ENCODE assay signal across 10 cellular contexts in the genomic region with DNA sequence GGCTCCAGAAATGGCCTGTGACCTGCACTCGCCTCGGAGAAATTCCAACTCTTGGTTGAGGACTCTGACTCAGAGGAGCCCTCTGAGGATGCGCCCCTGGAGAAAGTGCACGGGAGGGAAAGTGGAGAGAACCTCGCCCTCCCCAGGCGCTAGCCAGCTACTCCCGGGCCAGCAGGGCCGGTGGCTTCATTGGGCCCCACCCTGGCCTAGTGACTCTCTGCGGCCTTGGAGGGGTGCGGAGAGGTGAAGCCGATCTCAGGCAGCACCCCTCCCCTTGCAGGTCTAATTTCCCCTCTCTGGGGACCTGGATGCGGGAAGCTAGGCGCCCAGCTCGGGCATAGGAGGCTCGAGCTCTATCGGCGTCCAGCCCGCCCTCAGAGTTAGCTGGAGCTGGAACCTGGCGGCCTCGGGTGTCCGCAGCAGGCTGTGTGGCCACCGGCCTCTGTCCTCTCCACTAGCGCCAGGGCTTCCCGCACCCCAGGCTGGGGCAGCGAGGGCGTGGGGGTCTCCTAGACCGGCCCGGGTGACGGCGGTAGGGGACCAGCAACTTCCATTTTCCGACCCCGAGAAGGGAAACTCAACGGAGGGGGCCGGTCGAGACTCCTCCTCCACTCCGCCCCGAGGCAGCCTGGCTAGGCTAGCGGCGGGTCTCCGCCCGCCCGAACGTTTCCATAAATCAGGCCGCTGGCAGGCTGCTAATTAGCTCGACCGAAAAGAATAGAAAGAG. TPM values are rescaled to one million over a fixed set of nuclear protein-coding genes. Genes with fewer than 3 reads are reported as not detected.
DNase-seq lines count a peak whose midpoint lies in the region; ATAC-seq and TF ChIP-seq lines count a peak whose summit lies in the region.
"Had no signal": no experiment of that assay in that cellular context is flagged by ENCODE, and none has a peak within 500 bp of the region (broad histone marks: within the 10 kb centered on the region; RNA-seq: fewer than 3 reads in every experiment).

No MANE protein-coding gene starts in this region.

- no peaks in the 10 kb centered on the region for H3F3A ChIP-seq in smooth muscle cell (ENCODE audit: low read depth)

- peak overlapping the region; percentile 51 for H3K4me3 ChIP-seq in kidney epithelial cell (ENCODE audit: low read depth, low read length)
- H3K4me3 ChIP-seq in smooth muscle cell: peak overlapping the region; percentile 46
- H3K4me3 ChIP-seq in MG63: no peak overlapping the region
- H3K4me3 ChIP-seq in effector memory CD4-positive, alpha-beta T cell (ENCODE audit: insufficient read depth, low read depth, low read length, poor library complexity, severe bottlenecking): no peak overlapping the region

- H3K27me3 Mint-ChIP-seq in chondrocyte (ENCODE audit: low read depth): peaks cover 20% of the 10 kb centered on the region

- no peaks in the 10 kb centered on the region for H3K9me3 Mint-ChIP-seq in chondrocyte (ENCODE audit: low read depth)

- peak overlapping the region; percentile 85 for H3K4me2 ChIP-seq in smooth muscle cell

- peaks cover 50% of the 10 kb centered on the region for H3K4me1 Mint-ChIP-seq in chondrocyte (ENCODE audit: low read depth)

- peak overlapping the region; percentile 63 for H3K4me3 Mint-ChIP-seq in chondrocyte (ENCODE audit: unreplicated experiment)

- WGBS in smooth muscle cell (ENCODE audit: low lambda C conversion rate): 1% methylated on average over 43 of the region's 46 CpGs

- CTCF ChIA-PET in HEK293T (lab: Yijun Ruan, JAX): interaction anchor here (0.7 to 1.3 kb wide), 5 partner anchors 13 to 886 kb away, joined by 3 to 5 read pairs (median 3); no protein-coding TSS in a partner anchor

- H3K27me3 ChIP-seq in kidney epithelial cell (ENCODE audit: control insufficient read depth, insufficient read depth, low read length): no peaks in the 10 kb centered on the region
- peaks cover 96% of the 10 kb centered on the region for H3K27me3 ChIP-seq in smooth muscle cell (ENCODE audit: low read depth)
- H3K27me3 ChIP-seq in MG63: no peaks in the 10 kb centered on the region
- H3K27me3 ChIP-seq in effector memory CD4-positive, alpha-beta T cell (replicated peaks; ENCODE audit: control insufficient read depth, insufficient read depth, low read length, poor library complexity, severe bottlenecking): peaks cover 39% of the 10 kb centered on the region

- H3K9me3 ChIP-seq in smooth muscle cell (replicated peaks; ENCODE audit: low read depth) (no peaks in the 10 kb centered on the region), MG63 (no peaks in the 10 kb centered on the region)
- no peaks in the 10 kb centered on the region for H3K9me3 ChIP-seq in effector memory CD4-positive, alpha-beta T cell (ENCODE audit: control insufficient read depth, low read length)

- H3K79me2 ChIP-seq in smooth muscle cell (ENCODE audit: low read depth): no peaks in the 10 kb centered on the region

- H3K36me3 ChIP-seq in kidney epithelial cell (ENCODE audit: control insufficient read depth, insufficient read depth, low read length): no peaks in the 10 kb centered on the region
- no peaks in the 10 kb centered on the region for H3K36me3 ChIP-seq in smooth muscle cell (ENCODE audit: low read depth)
- no peaks in the 10 kb centered on the region for H3K36me3 ChIP-seq in MG63
- no peaks in the 10 kb centered on the region for H3K36me3 ChIP-seq in effector memory CD4-positive, alpha-beta T cell (ENCODE audit: control insufficient read depth, insufficient read depth, low read length)

- H3K4me1 ChIP-seq in smooth muscle cell (ENCODE audit: low read depth): peaks cover 70% of the 10 kb centered on the region
- H3K4me1 ChIP-seq in effector memory CD4-positive, alpha-beta T cell (ENCODE audit: control insufficient read depth, insufficient read depth, low read length, poor library complexity, severe bottlenecking): peaks cover 18% of the 10 kb centered on the region

- no peaks in the 10 kb centered on the region for H4K20me1 ChIP-seq in smooth muscle cell (ENCODE audit: low read depth)

- DNase-seq in HEK293T (ENCODE audit: extremely low spot score) (peak; percentile 72), chondrocyte (ENCODE audit: low spot score) (no peak), kidney epithelial cell (ENCODE audit: low read depth) (no peak), smooth muscle cell (lab: John Stamatoyannopoulos, UW; ENCODE audit: unreplicated experiment) (no peak), MG63 (no peak), DMS79 (lab: John Stamatoyannopoulos, UW) (no peak)
- no peak for DNase-seq in effector memory CD4-positive, alpha-beta T cell
- DNase-seq: caudate nucleus, NCI-H1417 had no signal

- ATAC-seq in HG03565 (IDR thresholded peaks at IDR 0.05; ENCODE audit: unreplicated experiment): no peak

- no peak overlapping the region for H3K9ac ChIP-seq in smooth muscle cell (ENCODE audit: low read depth)

- TF ChIP-seq CTCF in chondrocyte (IDR thresholded peaks at IDR 0.05) (no peak), kidney epithelial cell (IDR thresholded peaks at IDR 0.05; ENCODE audit: insufficient read depth, low read length, poor library complexity, severe bottlenecking) (no peak), smooth muscle cell (IDR thresholded peaks at IDR 0.05; ENCODE audit: borderline replicate concordance, insufficient read depth, poor library complexity, severe bottlenecking) (no peak)

- peaks cover 7% of the 10 kb centered on the region for H3K36me3 Mint-ChIP-seq in chondrocyte (ENCODE audit: low read depth)

- POLR2A ChIA-PET in HEK293T (lab: Yijun Ruan, JAX): interaction anchor here (0.6 to 4.7 kb wide), 21 partner anchors 11 to 886 kb away, joined by 3 to 27 read pairs (median 5); a partner anchor contains a TSS

- no peak overlapping the region for H3K27ac ChIP-seq in smooth muscle cell (ENCODE audit: low read depth)
- H3K27ac ChIP-seq in effector memory CD4-positive, alpha-beta T cell (ENCODE audit: insufficient read depth, low read length, poor library complexity, severe bottlenecking): no peak overlapping the region

- no peak overlapping the region for H2AFZ ChIP-seq in smooth muscle cell (ENCODE audit: low read depth)

- H3K27ac Mint-ChIP-seq in chondrocyte (ENCODE audit: unreplicated experiment): no peak overlapping the region

TF ChIP-seq in HEK293T, 16 proteins besides CTCF, POLR2A, EP300 and RAD21:
- TF ChIP-seq FOXM1 (IDR thresholded peaks at IDR 0.05; ENCODE audit: borderline replicate concordance): no peak
- TF ChIP-seq, protein P1, sequence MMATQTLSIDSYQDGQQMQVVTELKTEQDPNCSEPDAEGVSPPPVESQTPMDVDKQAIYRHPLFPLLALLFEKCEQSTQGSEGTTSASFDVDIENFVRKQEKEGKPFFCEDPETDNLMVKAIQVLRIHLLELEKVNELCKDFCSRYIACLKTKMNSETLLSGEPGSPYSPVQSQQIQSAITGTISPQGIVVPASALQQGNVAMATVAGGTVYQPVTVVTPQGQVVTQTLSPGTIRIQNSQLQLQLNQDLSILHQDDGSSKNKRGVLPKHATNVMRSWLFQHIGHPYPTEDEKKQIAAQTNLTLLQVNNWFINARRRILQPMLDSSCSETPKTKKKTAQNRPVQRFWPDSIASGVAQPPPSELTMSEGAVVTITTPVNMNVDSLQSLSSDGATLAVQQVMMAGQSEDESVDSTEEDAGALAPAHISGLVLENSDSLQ (IDR thresholded peaks at IDR 0.05): peak; percentile 96

RNA-seq across cellular contexts. Expression of a gene that starts 29.4 kb away (rescaled TPM):
- total RNA-seq in chondrocyte (151 to 169 TPM (median 167 TPM) in 3 replicates), kidney epithelial cell (19.1 and 22.9 TPM in 2 replicates), smooth muscle cell (4.5 and 9.8 TPM in 2 replicates)
- 4.7 and 11.3 TPM in 2 replicates for polyA plus RNA-seq in smooth muscle cell
- total RNA-seq in MG63 (2014; rRNA removed; shearing (Covaris generic); ENCODE audit: low replicate concordance): 1.3 and 1.9 TPM in 2 replicates

Comparison
In these comparisons a context has a peak if more than half of its experiments do, and no peak if none do; other contexts are left out.
1. H3K4me3 ChIP-seq: peak in kidney epithelial cell (single experiment) and smooth muscle cell (single experiment); none in MG63 (single experiment) and effector memory CD4-positive, alpha-beta T cell (single experiment).